9 cellular contexts compared by ENCODE assay signal in the genomic region with DNA sequence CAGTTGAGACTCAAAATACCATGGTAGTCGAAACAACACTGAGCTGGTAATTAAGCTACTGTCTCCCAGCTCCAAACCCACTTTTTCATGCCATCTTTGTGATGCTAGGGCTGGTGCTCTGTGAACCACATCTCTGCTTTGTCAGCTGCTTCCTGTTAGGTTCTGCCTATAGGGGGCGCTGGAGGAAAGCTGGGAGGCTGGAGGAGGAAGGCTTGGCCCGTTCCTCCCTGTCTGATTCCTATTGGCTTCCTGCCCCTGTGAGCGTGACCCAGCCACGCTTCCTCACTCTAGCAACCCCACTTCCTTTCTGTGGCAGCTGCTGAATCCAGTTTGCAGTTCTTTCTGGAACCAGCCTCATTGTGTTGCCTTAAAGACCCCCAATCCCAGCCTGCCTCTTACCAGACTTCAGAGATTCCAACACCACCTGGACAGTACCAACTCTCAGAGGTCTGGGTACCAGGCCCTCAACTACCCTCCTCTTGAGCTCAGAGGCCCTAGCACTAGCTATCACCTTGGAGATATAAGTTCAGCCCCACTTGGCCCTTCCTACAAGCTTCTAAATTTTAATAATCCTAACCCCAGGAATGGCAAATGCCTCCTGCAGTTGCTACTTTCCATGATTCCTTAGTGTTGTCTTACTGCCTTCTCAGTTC.
DNase-seq lines count a peak whose midpoint lies in the region; ATAC-seq, FAIRE-seq and TF ChIP-seq lines count a peak whose summit lies in the region.
"Had no signal": no experiment of that assay in that cellular context is flagged by ENCODE, and none has a peak within 500 bp of the region (broad histone marks: within the 10 kb centered on the region; RNA-seq: fewer than 3 reads in every experiment).

No MANE protein-coding gene starts in this region.

- intact Hi-C loops in kidney (cut with DNase I): no loop called here
- intact Hi-C loops in psoas muscle (cut with DNase I): no loop called here
- intact Hi-C loops in esophagus squamous epithelium (cut with DNase I): loop anchor here (10.0 kb wide), 1 partner anchor 97 kb away; no protein-coding TSS in a partner anchor

- WGBS in psoas muscle, 3 donors: 18 to 19% (median 19%) methylated on average over 5 of the region's 5 CpGs
- WGBS in esophagus squamous epithelium, 2 donors: 31 to 36% methylated on average over 5 of the region's 5 CpGs

- POLR2A ChIA-PET in activated CD4-positive, alpha-beta T cell treated with anti-CD3 and anti-CD28 coated beads, Interleukin-2, amount 10 ng/mL, durations not matched to agents 7 days and 5 days (lab: Charles Lee): interaction anchor here (0.7 kb wide), 1 partner anchor 42 kb away, joined by 3 read pairs; no protein-coding TSS in a partner anchor

- no peak for ATAC-seq in psoas muscle
- no peak for ATAC-seq in HG03139 (IDR thresholded peaks at IDR 0.05; ENCODE audit: unreplicated experiment)

- CTCF ChIA-PET in activated CD4-positive, alpha-beta T cell treated with anti-CD3 and anti-CD28 coated beads, Interleukin-2, amount 10 ng/mL, durations not matched to agents 7 days and 5 days (lab: Charles Lee): interaction anchor here (0.7 to 1.4 kb wide), 5 partner anchors 12 to 147 kb away, joined by 3 to 4 read pairs (median 3); no protein-coding TSS in a partner anchor

- no peaks in the 10 kb centered on the region for H3K9me3 Mint-ChIP-seq in activated CD4-positive, alpha-beta T cell treated with anti-CD3 and anti-CD28 coated beads, Interleukin-2, amount 10 ng/mL, durations not matched to agents 7 days and 5 days

- H3K4me3 ChIP-seq in kidney (ENCODE audit: low read length in 2 of 2): no peak overlapping the region
- no peak overlapping the region for H3K4me3 ChIP-seq in psoas muscle
- H3K4me3 ChIP-seq in esophagus squamous epithelium: no peak overlapping the region
- H3K4me3 ChIP-seq: tibial nerve had no signal

- no peaks in the 10 kb centered on the region for H3K36me3 ChIP-seq in kidney (ENCODE audit: control insufficient read depth in 1 of 2, insufficient read depth in 2 of 2, low read length in 2 of 2)
- H3K36me3 ChIP-seq in psoas muscle (ENCODE audit: insufficient read depth in 1 of 2, low read depth in 1 of 2): no peaks in the 10 kb centered on the region
- no peaks in the 10 kb centered on the region for H3K36me3 ChIP-seq in esophagus squamous epithelium
- H3K36me3 ChIP-seq: tibial nerve had no signal

- DNase-seq in EH (ENCODE audit: low read depth) (peak; percentile 3), HK-2 (ENCODE audit: unreplicated experiment) (peak; percentile 34), kidney (no peak), NCI-H2196 (lab: John Stamatoyannopoulos, UW; ENCODE audit: unreplicated experiment) (no peak), psoas muscle (no peak), esophagus squamous epithelium (lab: John Stamatoyannopoulos, UW) (no peak)
- peak; percentile 36 for DNase-seq in activated CD4-positive, alpha-beta T cell treated with anti-CD3 and anti-CD28 coated beads, Interleukin-2, amount 10 ng/mL, durations not matched to agents 7 days and 5 days

- no peak overlapping the region for H3K9ac ChIP-seq in kidney (ENCODE audit: low read length in 2 of 2)

- no peak overlapping the region for H3K27ac Mint-ChIP-seq in activated CD4-positive, alpha-beta T cell treated with anti-CD3 and anti-CD28 coated beads, Interleukin-2, amount 10 ng/mL, durations not matched to agents 7 days and 5 days

- no peaks in the 10 kb centered on the region for H3K4me1 ChIP-seq in kidney (ENCODE audit: control insufficient read depth in 1 of 2, insufficient read depth in 1 of 2, low read depth in 1 of 2, low read length in 2 of 2)
- H3K4me1 ChIP-seq in psoas muscle: no peaks in the 10 kb centered on the region
- no peaks in the 10 kb centered on the region for H3K4me1 ChIP-seq in esophagus squamous epithelium
- H3K4me1 ChIP-seq: tibial nerve had no signal

- H3K36me3 Mint-ChIP-seq in activated CD4-positive, alpha-beta T cell treated with anti-CD3 and anti-CD28 coated beads, Interleukin-2, amount 10 ng/mL, durations not matched to agents 7 days and 5 days (ENCODE audit: low read depth): no peaks in the 10 kb centered on the region

- TF ChIP-seq CTCF in kidney (IDR thresholded peaks at IDR 0.05; ENCODE audit: borderline replicate concordance, extremely low read depth, insufficient read depth) (peak; percentile 4), psoas muscle (IDR thresholded peaks at IDR 0.05) (no peak), esophagus squamous epithelium (IDR thresholded peaks at IDR 0.05) (peak in 1 of 6 experiments; percentile 28)

- no peak for FAIRE-seq in kidney (lab: Jason Lieb, UNC)

- H3K27ac ChIP-seq in kidney (ENCODE audit: low read depth in 2 of 2, low read length in 2 of 2): no peak overlapping the region
- H3K27ac ChIP-seq in psoas muscle: no peak overlapping the region
- H3K27ac ChIP-seq in esophagus squamous epithelium: no peak overlapping the region
- H3K27ac ChIP-seq: tibial nerve had no signal

- no peaks in the 10 kb centered on the region for H3K27me3 ChIP-seq in psoas muscle (ENCODE audit: insufficient read depth in 3 of 3, low read length in 2 of 3)
- peaks cover 0 to 35% (median 2%) of the 10 kb centered on the region in 4 donors for H3K27me3 ChIP-seq in esophagus squamous epithelium
- H3K27me3 ChIP-seq: tibial nerve had no signal

- H3K9me3 ChIP-seq in kidney (ENCODE audit: control insufficient read depth in 1 of 2, low read length in 2 of 2): no peaks in the 10 kb centered on the region
- no peaks in the 10 kb centered on the region for H3K9me3 ChIP-seq in psoas muscle
- H3K9me3 ChIP-seq in esophagus squamous epithelium: no peaks in the 10 kb centered on the region
- H3K9me3 ChIP-seq: tibial nerve had no signal

- TF ChIP-seq POLR2A in esophagus squamous epithelium (IDR thresholded peaks at IDR 0.05): no peak

- no peak overlapping the region for H3K4me3 Mint-ChIP-seq in activated CD4-positive, alpha-beta T cell treated with anti-CD3 and anti-CD28 coated beads, Interleukin-2, amount 10 ng/mL, durations not matched to agents 7 days and 5 days

- peaks cover 14% of the 10 kb centered on the region for H3K27me3 Mint-ChIP-seq in activated CD4-positive, alpha-beta T cell treated with anti-CD3 and anti-CD28 coated beads, Interleukin-2, amount 10 ng/mL, durations not matched to agents 7 days and 5 days

- no peaks in the 10 kb centered on the region for H3K4me1 Mint-ChIP-seq in activated CD4-positive, alpha-beta T cell treated with anti-CD3 and anti-CD28 coated beads, Interleukin-2, amount 10 ng/mL, durations not matched to agents 7 days and 5 days

Comparison
In these comparisons a context has a peak if more than half of its experiments do, and no peak if none do; other contexts are left out.
1. DNase-seq: peak in EH (single experiment), HK-2 (single experiment) and activated CD4-positive, alpha-beta T cell treated with anti-CD3 and anti-CD28 coated beads, Interleukin-2, amount 10 ng/mL, durations not matched to agents 7 days and 5 days (single experiment); none in kidney (single experiment), NCI-H2196 (single experiment), psoas muscle (0 of 2) and esophagus squamous epithelium (single experiment).